ENCODE assay signal across 1 cellular context in genomic region chr11:119106564-119107537, GRCh38.
A peak's percentile ranks its signal among the peaks of the same experiment; 100 is the strongest.
TF ChIP-seq lines count a peak whose summit lies in the region.

Gene C2CD2L (plus strand): TSS chr11:119107344. CDS start chr11:119107742, 398 bp downstream.

TF ChIP-seq in HepG2, 621 proteins besides CTCF, POLR2A, EP300 and RAD21 (continued from another document and continues in another):
- no peak for TF ChIP-seq ZNF276 (CRISPR knock-in tag; IDR thresholded peaks at IDR 0.05; ENCODE audit: low read depth)
- TF ChIP-seq FLYWCH1 (CRISPR knock-in tag; IDR thresholded peaks at IDR 0.05), result no peak
- TF ChIP-seq ZNF800 (CRISPR knock-in tag; IDR thresholded peaks at IDR 0.05), result 0 out of 2 replicates have a peak, but pooled peaks have one; percentile 54
- no peak for TF ChIP-seq FOSL1 (CRISPR knock-in tag; IDR thresholded peaks at IDR 0.05; ENCODE audit: borderline replicate concordance)
- peak; percentile 79; the same call in 1 of the 2 replicates for TF ChIP-seq SIN3A (IDR thresholded peaks at IDR 0.05; ENCODE audit: borderline replicate concordance, low read depth, low read length)
- no peak for TF ChIP-seq NFRKB (IDR thresholded peaks at IDR 0.05)
- TF ChIP-seq YEATS2 (CRISPR knock-in tag; IDR thresholded peaks at IDR 0.05; ENCODE audit: borderline replicate concordance), result no peak
- TF ChIP-seq ZNF879 (CRISPR knock-in tag; IDR thresholded peaks at IDR 0.05), result no peak
- no peak for TF ChIP-seq RNF2 (conservative IDR thresholded peaks at IDR 0.05; ENCODE audit: low read depth)
- no peak for TF ChIP-seq GLMP (CRISPR knock-in tag; IDR thresholded peaks at IDR 0.05; ENCODE audit: borderline replicate concordance)
- no peak for TF ChIP-seq RERE (CRISPR knock-in tag; IDR thresholded peaks at IDR 0.05; ENCODE audit: low read depth)
- TF ChIP-seq HMGXB3 (CRISPR knock-in tag; IDR thresholded peaks at IDR 0.05; ENCODE audit: borderline replicate concordance), result no peak
- no peak for TF ChIP-seq ZNF207 (IDR thresholded peaks at IDR 0.05; ENCODE audit: borderline replicate concordance)
- TF ChIP-seq HNF1A (IDR thresholded peaks at IDR 0.05; ENCODE audit: low read depth), result no peak
- TF ChIP-seq HNF1A (CRISPR knock-in tag; IDR thresholded peaks at IDR 0.05; ENCODE audit: borderline replicate concordance), result 0 out of 2 replicates have a peak, but pooled peaks have one; percentile 19
- 0 out of 2 replicates have a peak, but pooled peaks have one; percentile 30 for TF ChIP-seq BRD4 (CRISPR knock-in tag; IDR thresholded peaks at IDR 0.05)
- TF ChIP-seq ZBTB46 (CRISPR knock-in tag; IDR thresholded peaks at IDR 0.05; ENCODE audit: borderline replicate concordance), result no peak
- no peak for TF ChIP-seq CHCHD3 (CRISPR knock-in tag; IDR thresholded peaks at IDR 0.05)
- TF ChIP-seq IKZF5 (CRISPR knock-in tag; IDR thresholded peaks at IDR 0.05), result no peak
- TF ChIP-seq ZNF740 (CRISPR knock-in tag; IDR thresholded peaks at IDR 0.05), result no peak
- TF ChIP-seq UBTF (CRISPR knock-in tag; IDR thresholded peaks at IDR 0.05), result 0 out of 2 replicates have a peak, but pooled peaks have one; percentile 45
- TF ChIP-seq ZNF292 (CRISPR knock-in tag; IDR thresholded peaks at IDR 0.05; ENCODE audit: borderline replicate concordance, low read depth), result no peak
- no peak for TF ChIP-seq MATR3 (CRISPR knock-in tag; IDR thresholded peaks at IDR 0.05)
- TF ChIP-seq MED13 (CRISPR knock-in tag; IDR thresholded peaks at IDR 0.05), result no peak; the same call in 1 of the 2 replicates
- TF ChIP-seq ZSCAN29 (CRISPR knock-in tag; conservative IDR thresholded peaks at IDR 0.05), result no peak
